Comparison of ENCODE assay signal across 8 cellular contexts in genomic region chr14:63853831-63854293, GRCh38. TPM values are rescaled to one million over a fixed set of nuclear protein-coding genes. Genes with fewer than 3 reads are reported as not detected.
DNase-seq lines count a peak whose midpoint lies in the region; ATAC-seq lines count a peak whose summit lies in the region.

No MANE protein-coding gene starts in this region.

- no peaks in the 10 kb centered on the region for H3K27me3 Mint-ChIP-seq in effector memory CD8-positive, alpha-beta T cell

- ATAC-seq in HG02798 (IDR thresholded peaks at IDR 0.05; ENCODE audit: poor library complexity, unreplicated experiment) (peak; percentile 32), GM18517 (IDR thresholded peaks at IDR 0.05; ENCODE audit: unreplicated experiment) (no peak)
- ATAC-seq in effector memory CD8-positive, alpha-beta T cell (replicated peaks), result peak; percentile 42
- ATAC-seq in stimulated activated naive CD8-positive, alpha-beta T cell treated with anti-CD3 and anti-CD28 coated beads, Interleukin-15, Interleukin-2, amounts not matched to agents 100 U/mL and 50 U/mL, for 24 hours, result no peak

- H3K4me3 Mint-ChIP-seq in effector memory CD8-positive, alpha-beta T cell, result peak overlapping the region; percentile 98

- H3K9me3 Mint-ChIP-seq in effector memory CD8-positive, alpha-beta T cell, result peaks cover 3 to 8% of the 10 kb centered on the region in 2 donors

- H3K36me3 Mint-ChIP-seq in effector memory CD8-positive, alpha-beta T cell (ENCODE audit: insufficient read depth), result peaks cover 40% of the 10 kb centered on the region

- DNase-seq in GM04504 (ENCODE audit: low read depth) (peak; percentile 12), NCI-H510A (lab: John Stamatoyannopoulos, UW) (peak; percentile 37), mucosa of gallbladder (ENCODE audit: low spot score) (peak; percentile 63)
- DNase-seq in activated CD8-positive, alpha-beta memory T cell treated with anti-CD3 and anti-CD28 coated beads for 24 hours, result peak; percentile 76
- peak; percentile 47 to 59 (median 49) for DNase-seq in effector memory CD8-positive, alpha-beta T cell
- peak; percentile 37 for DNase-seq in stimulated activated naive CD8-positive, alpha-beta T cell treated with anti-CD3 and anti-CD28 coated beads, Interleukin-15, Interleukin-2, amounts not matched to agents 100 U/mL and 50 U/mL, for 24 hours

- peak overlapping the region; percentile 95 to 99 for H3K27ac Mint-ChIP-seq in effector memory CD8-positive, alpha-beta T cell

- H3K4me1 Mint-ChIP-seq in effector memory CD8-positive, alpha-beta T cell (ENCODE audit: low read depth in 2 of 2), result peaks cover 28 to 46% of the 10 kb centered on the region in 2 donors

RNA-seq across cellular contexts. Expression of gene SYNE2, which starts 1.1 kb away (rescaled TPM):
- total RNA-seq in mucosa of gallbladder, result 85.7 TPM

Comparison
In these comparisons a context has a peak if more than half of its experiments do, and no peak if none do; other contexts are left out.
1. DNase-seq: peak in every context shown above with its lines; median percentile 76 in activated CD8-positive, alpha-beta memory T cell treated with anti-CD3 and anti-CD28 coated beads for 24 hours; 63 in mucosa of gallbladder; 49 in effector memory CD8-positive, alpha-beta T cell; 37 in NCI-H510A; 37 in stimulated activated naive CD8-positive, alpha-beta T cell treated with anti-CD3 and anti-CD28 coated beads, Interleukin-15, Interleukin-2, amounts not matched to agents 100 U/mL and 50 U/mL, for 24 hours; 12 in GM04504.
2. ATAC-seq: peak in HG02798 (single experiment) and effector memory CD8-positive, alpha-beta T cell (single experiment); none in stimulated activated naive CD8-positive, alpha-beta T cell treated with anti-CD3 and anti-CD28 coated beads, Interleukin-15, Interleukin-2, amounts not matched to agents 100 U/mL and 50 U/mL, for 24 hours (single experiment) and GM18517 (single experiment).